18 cellular contexts compared by ENCODE assay signal in genomic region chr6:134880487-134881190, GRCh38.
A peak's percentile ranks its signal among the peaks of the same experiment; 100 is the strongest.
DNase-seq lines count a peak whose midpoint lies in the region; ATAC-seq, FAIRE-seq and TF ChIP-seq lines count a peak whose summit lies in the region.
"Had no signal": no experiment of that assay in that cellular context is flagged by ENCODE, and none has a peak within 500 bp of the region (broad histone marks: within the 10 kb centered on the region; RNA-seq: fewer than 3 reads in every experiment).

No MANE protein-coding gene starts in this region.

- DNase-seq in AG10803 (ENCODE audit: low read depth) (peak; percentile 84), HCEC 1CT (peak; percentile 23), K562 (ENCODE audit: extremely low read depth in 1 of 4, low spot score in 3 of 4) (no peak), osteocyte (ENCODE audit: extremely low spot score, unreplicated experiment) (no peak), smooth muscle cell (lab: John Stamatoyannopoulos, UW; ENCODE audit: unreplicated experiment) (no peak)
- DNase-seq in activated CD8-positive, alpha-beta memory T cell treated with anti-CD3 and anti-CD28 coated beads, Interleukin-2, amount 10 ng/mL, durations not matched to agents 7 days and 5 days, result no peak
- no peak for DNase-seq in activated naive CD4-positive, alpha-beta T cell treated with anti-CD3 and anti-CD28 coated beads, Interleukin-2, amount 50 U/mL, for 16 hours
- DNase-seq: esophagus squamous epithelium, H7, kidney, NCI-H146, retina had no signal

- H3K9me3 ChIP-seq in K562 (replicated peaks; ENCODE audit: control insufficient read depth, insufficient read depth, low read depth, low read length) (no peaks in the 10 kb centered on the region), smooth muscle cell (replicated peaks; ENCODE audit: low read depth) (no peaks in the 10 kb centered on the region)
- H3K9me3 ChIP-seq: adrenal gland, esophagus squamous epithelium had no signal

- no peak for TF ChIP-seq EP300 in K562 (IDR thresholded peaks at IDR 0.05; ENCODE audit: low read length)

- no peak for ATAC-seq in K562
- ATAC-seq in activated CD8-positive, alpha-beta memory T cell treated with anti-CD3 and anti-CD28 coated beads, Interleukin-2, amount 10 ng/mL, durations not matched to agents 7 days and 5 days, result no peak
- ATAC-seq in HG02870 (IDR thresholded peaks at IDR 0.05; ENCODE audit: unreplicated experiment), result no peak
- ATAC-seq: Right ventricle myocardium inferior had no signal

- TF ChIP-seq POLR2A in K562 (conservative IDR thresholded peaks at IDR 0.05), result no peak

- no peaks in the 10 kb centered on the region for H3K27me3 Mint-ChIP-seq in osteocyte (ENCODE audit: unreplicated experiment)
- peaks cover 16% of the 10 kb centered on the region for H3K27me3 Mint-ChIP-seq in activated CD8-positive, alpha-beta memory T cell treated with anti-CD3 and anti-CD28 coated beads, Interleukin-2, amount 10 ng/mL, durations not matched to agents 7 days and 5 days

- H4K20me1 ChIP-seq in K562 (replicated peaks; ENCODE audit: control insufficient read depth, insufficient read depth, low read length) (no peaks in the 10 kb centered on the region), smooth muscle cell (ENCODE audit: low read depth) (no peaks in the 10 kb centered on the region)

- H3K9me3 Mint-ChIP-seq in osteocyte (ENCODE audit: unreplicated experiment), result no peaks in the 10 kb centered on the region
- H3K9me3 Mint-ChIP-seq in activated CD8-positive, alpha-beta memory T cell treated with anti-CD3 and anti-CD28 coated beads, Interleukin-2, amount 10 ng/mL, durations not matched to agents 7 days and 5 days (ENCODE audit: low read depth), result peaks cover 2% of the 10 kb centered on the region
- H3K9me3 Mint-ChIP-seq: neural crest cell had no signal

- no peaks in the 10 kb centered on the region for H3F3A ChIP-seq in smooth muscle cell (ENCODE audit: low read depth)

- H3K36me3 ChIP-seq in K562 (ENCODE audit: control insufficient read depth, insufficient read depth, low read length) (no peaks in the 10 kb centered on the region), smooth muscle cell (ENCODE audit: low read depth) (no peaks in the 10 kb centered on the region)
- H3K36me3 ChIP-seq: adrenal gland, esophagus squamous epithelium had no signal

- no peaks in the 10 kb centered on the region for H3K79me2 ChIP-seq in K562 (ENCODE audit: control insufficient read depth, insufficient read depth, low read length)
- H3K79me2 ChIP-seq in smooth muscle cell (ENCODE audit: low read depth), result no peaks in the 10 kb centered on the region
- H3K79me2 ChIP-seq: hepatocyte had no signal

- no peak overlapping the region for H2AFZ ChIP-seq in K562 (ENCODE audit: low read depth, low read length)
- no peak overlapping the region for H2AFZ ChIP-seq in smooth muscle cell (ENCODE audit: low read depth)
- H2AFZ ChIP-seq: hepatocyte had no signal

- no peak for FAIRE-seq in K562 (lab: Jason Lieb, UNC)
- FAIRE-seq: kidney had no signal

- H3K9ac ChIP-seq in K562 (ENCODE audit: insufficient read depth in 1 of 2, low read depth in 2 of 2, low read length in 2 of 2) (no peak overlapping the region), smooth muscle cell (ENCODE audit: low read depth) (no peak overlapping the region)

- POLR2A ChIA-PET in K562 (lab: Yijun Ruan, JAX), result interaction anchor here (0.6 to 1.8 kb wide), 2 partner anchors 13 to 38 kb away, joined by 3 to 5 read pairs; no protein-coding TSS in a partner anchor

- H3K27ac ChIP-seq in K562 (ENCODE audit: extremely low read depth, low read depth, low read length) (no peak overlapping the region), smooth muscle cell (ENCODE audit: low read depth) (no peak overlapping the region)
- H3K27ac ChIP-seq: esophagus squamous epithelium, hepatocyte had no signal

- H3K9me1 ChIP-seq in K562 (ENCODE audit: control insufficient read depth, insufficient read depth, low read length), result no peaks in the 10 kb centered on the region

- CTCF ChIA-PET in K562 (lab: Yijun Ruan, JAX; ENCODE audit: low intra/inter-chr PET ratio), result interaction anchor here (2.3 kb wide), 1 partner anchor 769 kb away, joined by 16 read pairs; no protein-coding TSS in a partner anchor
- CTCF ChIA-PET in activated CD8-positive, alpha-beta memory T cell treated with anti-CD3 and anti-CD28 coated beads, Interleukin-2, amount 10 ng/mL, durations not matched to agents 7 days and 5 days (lab: Charles Lee), result interaction anchor here (0.9 to 2.1 kb wide), 3 partner anchors 16 to 725 kb away, joined by 3 to 5 read pairs (median 5); no protein-coding TSS in a partner anchor

- intact Hi-C loops in K562 (cut with micrococcal nuclease), result loop anchor here (5.0 kb wide), 2 partner anchors 58 to 768 kb away; no protein-coding TSS in a partner anchor

- H3K27ac Mint-ChIP-seq in osteocyte (ENCODE audit: unreplicated experiment), result peak overlapping the region; percentile 63
- H3K27ac Mint-ChIP-seq in activated CD8-positive, alpha-beta memory T cell treated with anti-CD3 and anti-CD28 coated beads, Interleukin-2, amount 10 ng/mL, durations not matched to agents 7 days and 5 days, result no peak overlapping the region
- H3K27ac Mint-ChIP-seq: B cell had no signal

- no peak overlapping the region for H3K4me3 ChIP-seq in AG10803 (ENCODE audit: low read length)
- no peak overlapping the region for H3K4me3 ChIP-seq in K562
- no peak overlapping the region for H3K4me3 ChIP-seq in smooth muscle cell
- H3K4me3 ChIP-seq: adrenal gland, esophagus squamous epithelium, hepatocyte had no signal

- H3K4me1 ChIP-seq in K562 (replicated peaks in 1 of 2; ENCODE audit: control insufficient read depth in 2 of 2, insufficient read depth in 2 of 2, low read length in 2 of 2) (no peaks in the 10 kb centered on the region), smooth muscle cell (ENCODE audit: low read depth) (no peaks in the 10 kb centered on the region)
- H3K4me1 ChIP-seq: adrenal gland had no signal

- H3K36me3 Mint-ChIP-seq in osteocyte (ENCODE audit: unreplicated experiment), result no peaks in the 10 kb centered on the region
- no peaks in the 10 kb centered on the region for H3K36me3 Mint-ChIP-seq in activated CD8-positive, alpha-beta memory T cell treated with anti-CD3 and anti-CD28 coated beads, Interleukin-2, amount 10 ng/mL, durations not matched to agents 7 days and 5 days

- H3K27me3 ChIP-seq in K562 (ENCODE audit: control insufficient read depth in 2 of 2, insufficient read depth in 2 of 2, low read length in 2 of 2) (no peaks in the 10 kb centered on the region; a peak in 2 of 5 replicates), smooth muscle cell (ENCODE audit: low read depth) (peaks cover 1% of the 10 kb centered on the region)
- H3K27me3 ChIP-seq: adrenal gland, hepatocyte had no signal

- WGBS in K562 (ENCODE audit: insufficient coverage, low coverage, missing lambda C conversion rate), result 3% methylated on average over 5 of the region's 5 CpGs
- 87% methylated on average over 5 of the region's 5 CpGs for WGBS in smooth muscle cell (ENCODE audit: low lambda C conversion rate)

- no peak overlapping the region for H3K4me3 Mint-ChIP-seq in osteocyte (ENCODE audit: unreplicated experiment)
- no peak overlapping the region for H3K4me3 Mint-ChIP-seq in activated CD8-positive, alpha-beta memory T cell treated with anti-CD3 and anti-CD28 coated beads, Interleukin-2, amount 10 ng/mL, durations not matched to agents 7 days and 5 days
- H3K4me3 Mint-ChIP-seq: B cell, neural crest cell had no signal

- in situ Hi-C loops in K562 (cut with MboI), result no loop called here

- no TSS peak for BruUV-seq in K562 (replicated peaks; lab: Mats Ljungman, UMichigan)

- no peak overlapping the region for H3K4me2 ChIP-seq in K562 (ENCODE audit: insufficient read depth, low read length)
- H3K4me2 ChIP-seq in smooth muscle cell, result no peak overlapping the region
- H3K4me2 ChIP-seq: hepatocyte had no signal

- no peak for TF ChIP-seq CTCF in AG10803 (conservative IDR thresholded peaks at IDR 0.05; ENCODE audit: low read length)
- TF ChIP-seq CTCF in K562 (IDR thresholded peaks at IDR 0.05 in 2 of 3, conservative IDR thresholded peaks at IDR 0.05 in 1 of 3; ENCODE audit: insufficient read depth in 2 of 3, low read depth in 1 of 3, low read length in 3 of 3), result no peak
- TF ChIP-seq CTCF in osteocyte (IDR thresholded peaks at IDR 0.05), result no peak
- no peak for TF ChIP-seq CTCF in smooth muscle cell (IDR thresholded peaks at IDR 0.05; ENCODE audit: borderline replicate concordance, insufficient read depth, poor library complexity, severe bottlenecking)

- peaks cover 13% of the 10 kb centered on the region for H3K4me1 Mint-ChIP-seq in osteocyte (ENCODE audit: unreplicated experiment)
- H3K4me1 Mint-ChIP-seq in activated CD8-positive, alpha-beta memory T cell treated with anti-CD3 and anti-CD28 coated beads, Interleukin-2, amount 10 ng/mL, durations not matched to agents 7 days and 5 days, result no peaks in the 10 kb centered on the region
- H3K4me1 Mint-ChIP-seq: B cell had no signal

- TF ChIP-seq RAD21 in K562 (CRISPR knock-in tag; conservative IDR thresholded peaks at IDR 0.05 in 1 of 2, IDR thresholded peaks at IDR 0.05 in 1 of 2), result no peak

TF ChIP-seq in K562, 482 proteins besides CTCF, POLR2A, EP300 and RAD21 (continues in another document):
- TF ChIP-seq SMARCA4 (IDR thresholded peaks at IDR 0.05) (no peak), IRF2 (CRISPR knock-in tag; IDR thresholded peaks at IDR 0.05) (no peak), TSC22D4 (tag; IDR thresholded peaks at IDR 0.05) (no peak), ZNF764 (CRISPR knock-in tag; IDR thresholded peaks at IDR 0.05; ENCODE audit: low read depth) (no peak), ZNF354B (CRISPR knock-in tag; IDR thresholded peaks at IDR 0.05) (no peak), ETS2 (tag; IDR thresholded peaks at IDR 0.05; ENCODE audit: borderline replicate concordance, poor library complexity, severe bottlenecking) (no peak)
- TF ChIP-seq, protein P1, sequence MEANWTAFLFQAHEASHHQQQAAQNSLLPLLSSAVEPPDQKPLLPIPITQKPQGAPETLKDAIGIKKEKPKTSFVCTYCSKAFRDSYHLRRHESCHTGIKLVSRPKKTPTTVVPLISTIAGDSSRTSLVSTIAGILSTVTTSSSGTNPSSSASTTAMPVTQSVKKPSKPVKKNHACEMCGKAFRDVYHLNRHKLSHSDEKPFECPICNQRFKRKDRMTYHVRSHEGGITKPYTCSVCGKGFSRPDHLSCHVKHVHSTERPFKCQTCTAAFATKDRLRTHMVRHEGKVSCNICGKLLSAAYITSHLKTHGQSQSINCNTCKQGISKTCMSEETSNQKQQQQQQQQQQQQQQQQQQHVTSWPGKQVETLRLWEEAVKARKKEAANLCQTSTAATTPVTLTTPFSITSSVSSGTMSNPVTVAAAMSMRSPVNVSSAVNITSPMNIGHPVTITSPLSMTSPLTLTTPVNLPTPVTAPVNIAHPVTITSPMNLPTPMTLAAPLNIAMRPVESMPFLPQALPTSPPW (CRISPR knock-in tag; IDR thresholded peaks at IDR 0.05), result no peak

Comparison
In these comparisons a context has a peak if more than half of its experiments do, and no peak if none do; other contexts are left out.
1. DNase-seq: peak in AG10803 (single experiment) and HCEC 1CT (single experiment); none in K562 (0 of 4), osteocyte (single experiment), activated CD8-positive, alpha-beta memory T cell treated with anti-CD3 and anti-CD28 coated beads, Interleukin-2, amount 10 ng/mL, durations not matched to agents 7 days and 5 days (single experiment), smooth muscle cell (single experiment) and activated naive CD4-positive, alpha-beta T cell treated with anti-CD3 and anti-CD28 coated beads, Interleukin-2, amount 50 U/mL, for 16 hours (single experiment).